33 cellular contexts compared by ENCODE assay signal in genomic region chr21:38056481-38056880, GRCh38.
DNase-seq lines count a peak whose midpoint lies in the region; ATAC-seq, FAIRE-seq and TF ChIP-seq lines count a peak whose summit lies in the region.
"Had no signal": no experiment of that assay in that cellular context is flagged by ENCODE, and none has a peak within 500 bp of the region (broad histone marks: within the 10 kb centered on the region; RNA-seq: fewer than 3 reads in every experiment).

No MANE protein-coding gene starts in this region.

- no peaks in the 10 kb centered on the region for H3K4me1 ChIP-seq in K562 (replicated peaks in 1 of 2; ENCODE audit: control insufficient read depth in 2 of 2, insufficient read depth in 2 of 2, low read length in 2 of 2)
- H3K4me1 ChIP-seq: A549; BE2C; BLaER1; BLaER1 treated with 17β-estradiol and CSF1 and Interleukin-3, amounts not matched to agents 10 nM and 100 nM; Caco-2 had no signal

- H3K4me3 ChIP-seq in K562 = no peak overlapping the region
- H3K4me3 ChIP-seq: A549; BLaER1; BLaER1 treated with 17β-estradiol and CSF1 and Interleukin-3, amounts not matched to agents 10 nM and 100 nM had no signal

- H4K20me1 ChIP-seq in K562 (replicated peaks; ENCODE audit: control insufficient read depth, insufficient read depth, low read length) = 0 out of 2 replicates have a peak, but pooled peaks cover 3% of the 10 kb centered on the region
- H4K20me1 ChIP-seq: BLaER1; BLaER1 treated with 17β-estradiol and CSF1 and Interleukin-3, amounts not matched to agents 10 nM and 100 nM had no signal

- no peaks in the 10 kb centered on the region for H3K27me3 ChIP-seq in K562 (ENCODE audit: control insufficient read depth in 2 of 2, insufficient read depth in 2 of 2, low read length in 2 of 2)
- H3K27me3 ChIP-seq: BE2C; BLaER1; BLaER1 treated with 17β-estradiol and CSF1 and Interleukin-3, amounts not matched to agents 10 nM and 100 nM had no signal

- in situ Hi-C loops in K562 (cut with MboI) = no loop called here

- H3K36me3 Mint-ChIP-seq in stimulated activated effector memory CD8-positive, alpha-beta T cell treated with anti-CD3 and anti-CD28 coated beads, Interleukin-12 subunit alpha, Interleukin-12 subunit beta, amount 100 ng/mL, for 72 hours = no peaks in the 10 kb centered on the region
- H3K36me3 Mint-ChIP-seq: CD14-positive monocyte; CD4-positive, alpha-beta memory T cell; CD4-positive, CD25-positive, alpha-beta regulatory T cell; CD8-positive, alpha-beta memory T cell; CD8-positive, alpha-beta T cell had no signal

- DNase-seq in K562 (ENCODE audit: extremely low read depth in 1 of 4, low spot score in 3 of 4) = no peak
- DNase-seq in stimulated activated effector memory CD8-positive, alpha-beta T cell treated with anti-CD3 and anti-CD28 coated beads, Interleukin-12 subunit alpha, Interleukin-12 subunit beta, amount 100 ng/mL, for 72 hours (ENCODE audit: low spot score in 2 of 2) = no peak
- no peak for DNase-seq in NCI-H2081 treated with DMSO at 0.1 percent for 48 hours (lab: John Stamatoyannopoulos, UW)
- no peak for DNase-seq in CD1c-positive myeloid dendritic cell (ENCODE audit: extremely low spot score)
- DNase-seq: 8988T; ACHN; AML-193; BE2C; C1 segment of cervical spinal cord; Caco-2; Calu3; CD4-positive, alpha-beta memory T cell; CD4-positive, alpha-beta T cell; CD4-positive, CD25-positive, alpha-beta regulatory T cell; CD8-positive, alpha-beta memory T cell; CD8-positive, alpha-beta T cell; COR-L47; DMS 273 treated with DMSO at 0.1 percent for 48 hours; DMS153; DMS53; DMS79; DMS79 treated with DMSO at 0.1 percent for 48 hours; DND-41; EL had no signal

- no peaks in the 10 kb centered on the region for H3K9me1 ChIP-seq in K562 (ENCODE audit: control insufficient read depth, insufficient read depth, low read length)

- H3K27ac Mint-ChIP-seq in stimulated activated effector memory CD8-positive, alpha-beta T cell treated with anti-CD3 and anti-CD28 coated beads, Interleukin-12 subunit alpha, Interleukin-12 subunit beta, amount 100 ng/mL, for 72 hours = no peak overlapping the region
- H3K27ac Mint-ChIP-seq: B cell; CD14-positive monocyte; CD4-positive, alpha-beta memory T cell; CD4-positive, alpha-beta T cell; CD4-positive, CD25-positive, alpha-beta regulatory T cell; CD8-positive, alpha-beta memory T cell; CD8-positive, alpha-beta T cell had no signal

- H3K36me3 ChIP-seq in K562 (ENCODE audit: control insufficient read depth, insufficient read depth, low read length) = peaks cover 6% of the 10 kb centered on the region; the same call in 2 of the 3 replicates
- H3K36me3 ChIP-seq: BE2C; BLaER1; BLaER1 treated with 17β-estradiol and CSF1 and Interleukin-3, amounts not matched to agents 10 nM and 100 nM had no signal

- CTCF ChIA-PET in K562 (lab: Yijun Ruan, JAX; ENCODE audit: low intra/inter-chr PET ratio) = no interaction called here

- 58% methylated on average over 1 of the region's 1 CpG for WGBS in K562 (ENCODE audit: insufficient coverage, low coverage, missing lambda C conversion rate)

- H3K27ac ChIP-seq in K562 (ENCODE audit: extremely low read depth, low read depth, low read length) = no peak overlapping the region
- H3K27ac ChIP-seq: 22Rv1; A549; BLaER1; BLaER1 treated with 17β-estradiol and CSF1 and Interleukin-3, amounts not matched to agents 10 nM and 100 nM; C4-2B had no signal

- no TSS peak for BruUV-seq in K562 (replicated peaks; lab: Mats Ljungman, UMichigan)

- no peaks in the 10 kb centered on the region for H3K9me3 ChIP-seq in K562 (replicated peaks; ENCODE audit: control insufficient read depth, insufficient read depth, low read depth, low read length)
- H3K9me3 ChIP-seq: A549, BE2C, BLaER1, Caco-2 had no signal

- H2AFZ ChIP-seq in K562 (ENCODE audit: low read depth, low read length) = no peak overlapping the region

- no peak overlapping the region for H3K4me2 ChIP-seq in K562 (ENCODE audit: insufficient read depth, low read length)
- H3K4me2 ChIP-seq: A549; BLaER1; BLaER1 treated with 17β-estradiol and CSF1 and Interleukin-3, amounts not matched to agents 10 nM and 100 nM had no signal

- no peaks in the 10 kb centered on the region for H3K4me1 Mint-ChIP-seq in stimulated activated effector memory CD8-positive, alpha-beta T cell treated with anti-CD3 and anti-CD28 coated beads, Interleukin-12 subunit alpha, Interleukin-12 subunit beta, amount 100 ng/mL, for 72 hours
- H3K4me1 Mint-ChIP-seq: B cell; CD14-positive monocyte; CD4-positive, alpha-beta memory T cell; CD4-positive, CD25-positive, alpha-beta regulatory T cell; CD8-positive, alpha-beta memory T cell had no signal

- ATAC-seq in K562 = peak; percentile 73
- ATAC-seq in stimulated activated effector memory CD8-positive, alpha-beta T cell treated with anti-CD3 and anti-CD28 coated beads, Interleukin-12 subunit alpha, Interleukin-12 subunit beta, amount 100 ng/mL, for 72 hours = peak; percentile 8
- ATAC-seq: A549; CD8-positive, alpha-beta T cell had no signal

- no peak for TF ChIP-seq RAD21 in K562 (CRISPR knock-in tag; conservative IDR thresholded peaks at IDR 0.05 in 1 of 2, IDR thresholded peaks at IDR 0.05 in 1 of 2)

- intact Hi-C loops in K562 (cut with micrococcal nuclease) = no loop called here

- TF ChIP-seq CTCF in K562 (IDR thresholded peaks at IDR 0.05 in 2 of 3, conservative IDR thresholded peaks at IDR 0.05 in 1 of 3; ENCODE audit: insufficient read depth in 2 of 3, low read depth in 1 of 3, low read length in 3 of 3) = no peak

- no peak for FAIRE-seq in K562 (lab: Jason Lieb, UNC)
- FAIRE-seq: A204.1, A549, D721Med had no signal

- POLR2A ChIA-PET in K562 (lab: Yijun Ruan, JAX) = no interaction called here

- peaks cover 11% of the 10 kb centered on the region for H3K9me3 Mint-ChIP-seq in stimulated activated effector memory CD8-positive, alpha-beta T cell treated with anti-CD3 and anti-CD28 coated beads, Interleukin-12 subunit alpha, Interleukin-12 subunit beta, amount 100 ng/mL, for 72 hours
- H3K9me3 Mint-ChIP-seq: CD8-positive, alpha-beta memory T cell had no signal

- H3K4me3 Mint-ChIP-seq in stimulated activated effector memory CD8-positive, alpha-beta T cell treated with anti-CD3 and anti-CD28 coated beads, Interleukin-12 subunit alpha, Interleukin-12 subunit beta, amount 100 ng/mL, for 72 hours = no peak overlapping the region
- H3K4me3 Mint-ChIP-seq: B cell; CD14-positive monocyte; CD4-positive, alpha-beta memory T cell; CD4-positive, alpha-beta T cell; CD4-positive, CD25-positive, alpha-beta regulatory T cell; CD8-positive, alpha-beta memory T cell; CD8-positive, alpha-beta T cell had no signal

- TF ChIP-seq EP300 in K562 (IDR thresholded peaks at IDR 0.05; ENCODE audit: low read length) = no peak

- no peaks in the 10 kb centered on the region for H3K79me2 ChIP-seq in K562 (ENCODE audit: control insufficient read depth, insufficient read depth, low read length)

- H3K9ac ChIP-seq in K562 (ENCODE audit: insufficient read depth in 1 of 2, low read depth in 2 of 2, low read length in 2 of 2) = no peak overlapping the region
- H3K9ac ChIP-seq: BLaER1; BLaER1 treated with 17β-estradiol and CSF1 and Interleukin-3, amounts not matched to agents 10 nM and 100 nM had no signal

- TF ChIP-seq POLR2A in K562 (conservative IDR thresholded peaks at IDR 0.05) = no peak

TF ChIP-seq in K562, 482 proteins besides CTCF, POLR2A, EP300 and RAD21:
- peak in 1 of 3 experiments; percentile 50 for TF ChIP-seq YY1 (IDR thresholded peaks at IDR 0.05; ENCODE audit: borderline replicate concordance in 1 of 3, control insufficient read depth in 1 of 3, extremely low read depth in 1 of 3, insufficient read depth in 3 of 3, insufficient read length in 1 of 3, insufficient replicate concordance in 2 of 3, low read depth in 1 of 3, low read length in 2 of 3)
- TF ChIP-seq DDX20 (tag; IDR thresholded peaks at IDR 0.05; ENCODE audit: low read depth) = no peak
TF ChIP-seq in K562: peak in this region for 1.
